In the genomic region with DNA sequence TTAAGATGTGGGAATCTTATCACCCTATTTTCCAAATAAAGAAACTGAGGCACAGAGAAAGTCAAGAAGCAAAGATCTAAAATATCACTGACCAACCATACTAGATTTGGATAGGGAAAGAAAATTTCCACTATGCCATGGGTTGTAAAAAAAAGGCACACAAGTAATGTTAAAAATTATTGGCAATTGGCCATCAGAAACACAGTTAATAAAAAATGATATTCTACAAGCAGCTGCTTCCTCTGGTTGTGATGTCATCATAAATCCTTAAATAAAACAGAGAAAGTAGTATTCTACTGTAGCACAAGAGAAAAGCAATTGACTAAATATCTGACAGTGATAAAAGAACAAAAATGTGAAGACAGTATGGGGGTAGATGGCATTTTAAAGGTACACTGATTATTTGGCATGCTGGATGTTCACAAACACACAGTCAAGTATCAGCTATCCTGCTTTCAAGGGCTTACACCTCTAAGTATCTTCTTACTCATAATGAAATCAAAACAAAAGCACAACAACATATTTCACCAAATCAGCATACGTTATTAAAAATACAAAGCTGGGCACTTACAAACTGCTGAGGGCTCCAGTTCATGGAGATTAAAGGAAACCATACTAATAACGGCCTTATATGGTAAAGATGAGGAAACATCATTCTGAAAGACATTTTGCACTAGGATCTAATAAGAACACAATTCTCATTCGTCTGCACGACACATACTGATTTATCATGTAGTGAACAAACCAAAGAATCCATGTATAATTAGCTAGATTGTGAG, we compare ENCODE assay signal across 12 cellular contexts. TPM values are rescaled to one million over a fixed set of nuclear protein-coding genes. Genes with fewer than 3 reads are reported as not detected.
DNase-seq lines count a peak whose midpoint lies in the region; ATAC-seq and TF ChIP-seq lines count a peak whose summit lies in the region.
"Had no signal": no experiment of that assay in that cellular context is flagged by ENCODE, and none has a peak within 500 bp of the region (broad histone marks: within the 10 kb centered on the region; RNA-seq: fewer than 3 reads in every experiment).

No MANE protein-coding gene starts in this region.

- H2AFZ ChIP-seq in mesenchymal stem cell (ENCODE audit: low read depth, low read length) = no peak overlapping the region

- H3K27ac ChIP-seq in mesenchymal stem cell (ENCODE audit: low read length, poor library complexity, severe bottlenecking) = peak overlapping the region; percentile 62
- H3K27ac ChIP-seq in tibial nerve = peak overlapping the region; percentile 1 to 97 (median 66)
- no peak overlapping the region for H3K27ac ChIP-seq in body of pancreas
- H3K27ac ChIP-seq: epithelial cell of prostate had no signal

- H4K8ac ChIP-seq in mesenchymal stem cell (ENCODE audit: low read length) = no peak overlapping the region

- H3K79me1 ChIP-seq in mesenchymal stem cell (replicated peaks; ENCODE audit: low read length, poor library complexity, severe bottlenecking) = no peaks in the 10 kb centered on the region

- CTCF ChIA-PET in activated CD8-positive, alpha-beta T cell treated with anti-CD3 and anti-CD28 coated beads, Interleukin-2, amount 10 ng/mL, durations not matched to agents 7 days and 5 days (lab: Charles Lee) = interaction anchor here (0.8 to 4.9 kb wide), 10 partner anchors 9 to 122 kb away, joined by 3 to 42 read pairs (median 4); no protein-coding TSS in a partner anchor

- H2BK15ac ChIP-seq in mesenchymal stem cell (ENCODE audit: low read depth, poor library complexity, severe bottlenecking) = no peak overlapping the region

- no peak overlapping the region for H2AK5ac ChIP-seq in mesenchymal stem cell (ENCODE audit: low read length, severe bottlenecking)

- H3K4me3 Mint-ChIP-seq in brain = peak overlapping the region in 4 of 5 experiments; percentile 1 to 48 (median 16)
- H3K4me3 Mint-ChIP-seq in activated CD8-positive, alpha-beta T cell treated with anti-CD3 and anti-CD28 coated beads, Interleukin-2, amount 10 ng/mL, durations not matched to agents 7 days and 5 days = no peak overlapping the region

- H3K18ac ChIP-seq in mesenchymal stem cell (ENCODE audit: low read depth in 1 of 2, low read length in 2 of 2) = no peak overlapping the region

- H2BK12ac ChIP-seq in mesenchymal stem cell (ENCODE audit: low read length in 2 of 2) = no peak overlapping the region

- H3K14ac ChIP-seq in mesenchymal stem cell (ENCODE audit: low read length in 2 of 2) = no peak overlapping the region

- peaks cover 29% of the 10 kb centered on the region for H3K36me3 Mint-ChIP-seq in brain
- no peaks in the 10 kb centered on the region for H3K36me3 Mint-ChIP-seq in activated CD8-positive, alpha-beta T cell treated with anti-CD3 and anti-CD28 coated beads, Interleukin-2, amount 10 ng/mL, durations not matched to agents 7 days and 5 days (ENCODE audit: low read depth)

- TF ChIP-seq POLR2A in tibial nerve (IDR thresholded peaks at IDR 0.05) = no peak
- TF ChIP-seq POLR2A in body of pancreas (IDR thresholded peaks at IDR 0.05) = no peak

- H3K27ac Mint-ChIP-seq in brain = peak overlapping the region; percentile 48 to 93 (median 87)
- H3K27ac Mint-ChIP-seq in activated CD8-positive, alpha-beta T cell treated with anti-CD3 and anti-CD28 coated beads, Interleukin-2, amount 10 ng/mL, durations not matched to agents 7 days and 5 days = no peak overlapping the region

- H3K27me3 ChIP-seq in mesenchymal stem cell (ENCODE audit: control insufficient read depth in 1 of 2, insufficient read depth in 1 of 2, low read length in 2 of 2) (no peaks in the 10 kb centered on the region), tibial nerve (no peaks in the 10 kb centered on the region), body of pancreas (no peaks in the 10 kb centered on the region)
- H3K27me3 ChIP-seq: testis had no signal

- H3K36me3 ChIP-seq in mesenchymal stem cell (ENCODE audit: control insufficient read depth in 1 of 2, insufficient read depth in 2 of 2, low read depth in 1 of 2, low read length in 2 of 2) (peaks cover 2 to 6% of the 10 kb centered on the region in 2 experiments), tibial nerve (no peaks in the 10 kb centered on the region), body of pancreas (replicated peaks in 1 of 2; ENCODE audit: insufficient read depth in 1 of 2, low read depth in 2 of 2) (no peaks in the 10 kb centered on the region)

- DNase-seq in NCI-H510A treated with DMSO at 0.1 percent for 48 hours (lab: John Stamatoyannopoulos, UW) (peak; percentile 22), NCI-H510A (lab: John Stamatoyannopoulos, UW) (no peak), mesenchymal stem cell (no peak), tibial nerve (ENCODE audit: low spot score in 2 of 2) (no peak), posterior vena cava (ENCODE audit: low spot score) (no peak), body of pancreas (no peak)
- DNase-seq in activated CD8-positive, alpha-beta T cell treated with anti-CD3 and anti-CD28 coated beads, Interleukin-2, amount 10 ng/mL, durations not matched to agents 7 days and 5 days = no peak
- DNase-seq: activated naive CD4-positive, alpha-beta T cell treated with Interleukin-2 at 50 U/mL for 16 hours; H7; testis had no signal

- no peak overlapping the region for H2BK120ac ChIP-seq in mesenchymal stem cell (ENCODE audit: low read depth, low read length)

- no peak for TF ChIP-seq CTCF in brain (conservative IDR thresholded peaks at IDR 0.05)
- no peak for TF ChIP-seq CTCF in tibial nerve (IDR thresholded peaks at IDR 0.05)
- no peak for TF ChIP-seq CTCF in body of pancreas (IDR thresholded peaks at IDR 0.05)

- no peak overlapping the region for H4K91ac ChIP-seq in mesenchymal stem cell (ENCODE audit: low read length)

- TF ChIP-seq EP300 in tibial nerve (IDR thresholded peaks at IDR 0.05) = no peak

- ATAC-seq in activated CD8-positive, alpha-beta T cell treated with anti-CD3 and anti-CD28 coated beads, Interleukin-2, amount 10 ng/mL, durations not matched to agents 7 days and 5 days = no peak
- no peak for ATAC-seq in body of pancreas

- H3K4me2 ChIP-seq in mesenchymal stem cell (ENCODE audit: low read length, poor library complexity, severe bottlenecking) = no peak overlapping the region

- no peaks in the 10 kb centered on the region for H3K9me3 ChIP-seq in mesenchymal stem cell (ENCODE audit: control insufficient read depth, low read length)
- no peaks in the 10 kb centered on the region for H3K9me3 ChIP-seq in tibial nerve
- no peaks in the 10 kb centered on the region for H3K9me3 ChIP-seq in body of pancreas
- H3K9me3 ChIP-seq: testis had no signal

- POLR2A ChIA-PET in activated CD8-positive, alpha-beta T cell treated with anti-CD3 and anti-CD28 coated beads, Interleukin-2, amount 10 ng/mL, durations not matched to agents 7 days and 5 days (lab: Charles Lee) = interaction anchor here (0.6 to 0.9 kb wide), 2 partner anchors 10 to 36 kb away, joined by 3 read pairs; no protein-coding TSS in a partner anchor

- H3K9me3 Mint-ChIP-seq in brain = peaks cover 0 to 6% (median 0%) of the 10 kb centered on the region in 5 experiments
- no peaks in the 10 kb centered on the region for H3K9me3 Mint-ChIP-seq in activated CD8-positive, alpha-beta T cell treated with anti-CD3 and anti-CD28 coated beads, Interleukin-2, amount 10 ng/mL, durations not matched to agents 7 days and 5 days (ENCODE audit: insufficient read depth)

- H3K4ac ChIP-seq in mesenchymal stem cell (ENCODE audit: low read depth in 1 of 2, low read length in 2 of 2) = no peak overlapping the region

- H3K4me1 Mint-ChIP-seq in brain = peaks cover 92% of the 10 kb centered on the region
- H3K4me1 Mint-ChIP-seq in activated CD8-positive, alpha-beta T cell treated with anti-CD3 and anti-CD28 coated beads, Interleukin-2, amount 10 ng/mL, durations not matched to agents 7 days and 5 days (ENCODE audit: low read depth) = peaks cover 33% of the 10 kb centered on the region

- H2BK5ac ChIP-seq in mesenchymal stem cell (ENCODE audit: low read depth, low read length, poor library complexity, severe bottlenecking) = no peak overlapping the region

- H3K23ac ChIP-seq in mesenchymal stem cell (ENCODE audit: low read length in 2 of 2) = no peak overlapping the region

- intact Hi-C loops in posterior vena cava (cut with DNase I) = loop anchor here (1.0 to 5.0 kb wide), 2 partner anchors 37 to 41 kb away; no protein-coding TSS in a partner anchor
- intact Hi-C loops in body of pancreas (cut with DNase I) = no loop called here

- H3K9ac ChIP-seq in mesenchymal stem cell (ENCODE audit: low read length) = peak overlapping the region; percentile 43

- H3K4me1 ChIP-seq in mesenchymal stem cell (ENCODE audit: control insufficient read depth, insufficient read depth, low read depth, low read length) (peaks cover 9% of the 10 kb centered on the region), tibial nerve (peaks cover 0 to 72% (median 33%) of the 10 kb centered on the region in 4 donors), body of pancreas (peaks cover 24% of the 10 kb centered on the region)

- WGBS in mesenchymal stem cell = 54% methylated on average over 3 of the region's 4 CpGs
- WGBS in tibial nerve, 2 donors = 28 to 34% methylated on average over 4 of the region's 4 CpGs
- WGBS in body of pancreas, 2 donors = 79 to 84% methylated on average over 4 of the region's 4 CpGs

- no peak overlapping the region for H3K4me3 ChIP-seq in mesenchymal stem cell (ENCODE audit: insufficient read depth in 1 of 2, low read depth in 1 of 2, low read length in 2 of 2)
- H3K4me3 ChIP-seq in tibial nerve = no peak overlapping the region
- no peak overlapping the region for H3K4me3 ChIP-seq in body of pancreas
- H3K4me3 ChIP-seq: testis had no signal

- peaks cover 1% of the 10 kb centered on the region for H3K27me3 Mint-ChIP-seq in brain
- H3K27me3 Mint-ChIP-seq in activated CD8-positive, alpha-beta T cell treated with anti-CD3 and anti-CD28 coated beads, Interleukin-2, amount 10 ng/mL, durations not matched to agents 7 days and 5 days (ENCODE audit: low read depth) = no peaks in the 10 kb centered on the region

RNA-seq across cellular contexts. Expression of gene CORO1C, which starts 45.7 kb away (rescaled TPM):
- 78.9 TPM for polyA plus RNA-seq in brain (ENCODE audit: insufficient read depth, low read depth, low replicate concordance)
- 152 TPM for polyA plus RNA-seq in mesenchymal stem cell (2013, experiment 1 of 2)
- 153 TPM for polyA plus RNA-seq in mesenchymal stem cell (2013, experiment 2 of 2)
- total RNA-seq in tibial nerve (100 to 1,000 TPM; 110 to 181 (median 158) TPM), posterior vena cava (100 to 1,000 TPM; 361 to 548 TPM), body of pancreas (10 to 100 TPM; 26.7 to 27.4 TPM)
- 10 to 100 TPM; 66.3 to 69.2 TPM for total RNA-seq in activated CD8-positive, alpha-beta T cell treated with anti-CD3 and anti-CD28 coated beads, Interleukin-2, amount 10 ng/mL, durations not matched to agents 7 days and 5 days

RNA-seq across cellular contexts. Expression of gene SELPLG, which starts 52.0 kb away (rescaled TPM):
- 8.1 TPM for polyA plus RNA-seq in brain (ENCODE audit: insufficient read depth, low read depth, low replicate concordance)
- polyA plus RNA-seq in mesenchymal stem cell (2013, experiment 1 of 2) = 2.0 TPM
- polyA plus RNA-seq in mesenchymal stem cell (2013, experiment 2 of 2) = 2.2 TPM
- total RNA-seq in tibial nerve (10 to 100 TPM in 2 of 4 donors, 1 to 10 TPM in 2; 4.5 to 15.1 (median 9.2) TPM), posterior vena cava (10 to 100 TPM in 1 of 2 donors, 1 to 10 TPM in 1; 5.1 to 14.4 TPM), body of pancreas (1 to 10 TPM in 1 of 2 donors, under 1 TPM in 1; 0.66 to 2.3 TPM)
- 100 to 1,000 TPM; 144 to 150 TPM for total RNA-seq in activated CD8-positive, alpha-beta T cell treated with anti-CD3 and anti-CD28 coated beads, Interleukin-2, amount 10 ng/mL, durations not matched to agents 7 days and 5 days

Comparison
In these comparisons a context has a peak if more than half of its experiments do, and no peak if none do; other contexts are left out.
1. H3K27ac ChIP-seq: peak in mesenchymal stem cell (single experiment) and tibial nerve (4 of 4); none in body of pancreas (0 of 4).
2. RNA of gene SELPLG, which starts 52.0 kb away (total RNA-seq): 144 to 150 TPM in activated CD8-positive, alpha-beta T cell treated with anti-CD3 and anti-CD28 coated beads, Interleukin-2, amount 10 ng/mL, durations not matched to agents 7 days and 5 days; 5.1 to 14.4 TPM in posterior vena cava, 4.5 to 15.1 TPM in tibial nerve and 0.66 to 2.3 TPM in body of pancreas; every median in the first group is over 4 times any median in the second.